In genomic region chr12:47155457-47156166, GRCh38 we compare ENCODE assay signal across 13 cellular contexts.
A peak's percentile ranks its signal among the peaks of the same experiment; 100 is the strongest.
DNase-seq lines count a peak whose midpoint lies in the region; ATAC-seq and TF ChIP-seq lines count a peak whose summit lies in the region.
"Had no signal": no experiment of that assay in that cellular context is flagged by ENCODE, and none has a peak within 500 bp of the region (broad histone marks: within the 10 kb centered on the region; RNA-seq: fewer than 3 reads in every experiment).

No MANE protein-coding gene starts in this region.

- H3K27ac ChIP-seq in PC-9 = peak overlapping the region; percentile 25; the same call in 1 of the 2 replicates

- no peak for ATAC-seq in GM21526 (IDR thresholded peaks at IDR 0.05; ENCODE audit: low FRiP score, unreplicated experiment)
- no peak for ATAC-seq in GM18873 (IDR thresholded peaks at IDR 0.05; ENCODE audit: low FRiP score, unreplicated experiment)
- ATAC-seq: HepG2 had no signal

- H3K27me3 Mint-ChIP-seq in activated T-cell treated with anti-CD3 and anti-CD28 coated beads, Interleukin-2, amount 50 U/mL, for 24 hours = no peaks in the 10 kb centered on the region
- H3K27me3 Mint-ChIP-seq: B cell had no signal

- H3K27me3 ChIP-seq in PC-9 (ENCODE audit: insufficient read depth, low read depth) = no peaks in the 10 kb centered on the region
- no peaks in the 10 kb centered on the region for H3K27me3 ChIP-seq in skeletal muscle satellite cell (ENCODE audit: control insufficient read depth, insufficient read depth, low read length)

- no peaks in the 10 kb centered on the region for H3F3A ChIP-seq in PC-9 (ENCODE audit: insufficient read depth, low read depth)

- H3K4me3 ChIP-seq in PC-9 = no peak overlapping the region
- no peak overlapping the region for H3K4me3 ChIP-seq in skeletal muscle satellite cell (ENCODE audit: low read length)

- no peak overlapping the region for H2AFZ ChIP-seq in PC-9

- H4K20me1 ChIP-seq in PC-9 (ENCODE audit: insufficient read depth) = no peaks in the 10 kb centered on the region

- POLR2A ChIA-PET in PC-9 (lab: Charles Lee; ENCODE audit: unreplicated experiment) = interaction anchor here (0.7 kb wide), 1 partner anchor 251 kb away, joined by 4 read pairs; no protein-coding TSS in a partner anchor

- H3K4me1 Mint-ChIP-seq in activated T-cell treated with anti-CD3 and anti-CD28 coated beads, Interleukin-2, amount 50 U/mL, for 24 hours (ENCODE audit: low read depth) = peaks cover 44% of the 10 kb centered on the region

- H3K79me2 ChIP-seq in PC-9 (ENCODE audit: low read depth) = no peaks in the 10 kb centered on the region

- H3K9ac ChIP-seq in skeletal muscle satellite cell (ENCODE audit: low read depth, low read length) = peak overlapping the region; percentile 16

- H3K36me3 Mint-ChIP-seq in activated T-cell treated with anti-CD3 and anti-CD28 coated beads, Interleukin-2, amount 50 U/mL, for 24 hours (ENCODE audit: low read depth) = peaks cover 22% of the 10 kb centered on the region

- H3K4me1 ChIP-seq in PC-9 (replicated peaks; ENCODE audit: insufficient read depth) (peaks cover 12% of the 10 kb centered on the region), skeletal muscle satellite cell (ENCODE audit: control insufficient read depth, insufficient read depth, low read length) (peaks cover 8% of the 10 kb centered on the region)

- DNase-seq in activated T-cell treated with anti-CD3 and anti-CD28 coated beads, Interleukin-2, amount 50 U/mL, for 24 hours = no peak
- DNase-seq in activated T-cell treated with anti-CD3 and anti-CD28 coated beads, Interleukin-2, amount 50 U/mL, for 1 hour = no peak
- DNase-seq in PC-9 (no peak), fibroblast of gingiva (ENCODE audit: low read depth) (peak; percentile 8), NOMO-1 treated with dmso at 0.1 percent for 144 hours (lab: John Stamatoyannopoulos, UW; ENCODE audit: unreplicated experiment) (no peak)
- DNase-seq: activated naive CD4-positive, alpha-beta T cell; NCI-H526 treated with DMSO at 0.1 percent for 48 hours; small intestine had no signal

- intact Hi-C loops in PC-9 (cut with micrococcal nuclease; ENCODE audit: unreplicated experiment) = no loop called here

- H3K9me3 Mint-ChIP-seq in activated T-cell treated with anti-CD3 and anti-CD28 coated beads, Interleukin-2, amount 50 U/mL, for 24 hours = peaks cover 14% of the 10 kb centered on the region

- TF ChIP-seq CTCF in PC-9 (conservative IDR thresholded peaks at IDR 0.05) = no peak

- no peak overlapping the region for H3K4me3 Mint-ChIP-seq in activated T-cell treated with anti-CD3 and anti-CD28 coated beads, Interleukin-2, amount 50 U/mL, for 24 hours
- H3K4me3 Mint-ChIP-seq: B cell had no signal

- H3K4me2 ChIP-seq in PC-9 = no peak overlapping the region
- no peak overlapping the region for H3K4me2 ChIP-seq in skeletal muscle satellite cell (ENCODE audit: low read length)

- BruUV-seq in PC-9 (replicated peaks; lab: Mats Ljungman, UMichigan) = no TSS peak

- CTCF ChIA-PET in PC-9 (lab: Charles Lee) = no interaction called here

- no peaks in the 10 kb centered on the region for H3K36me3 ChIP-seq in PC-9 (ENCODE audit: low read depth)
- H3K36me3 ChIP-seq in skeletal muscle satellite cell (ENCODE audit: insufficient read depth, low read length) = no peaks in the 10 kb centered on the region

- no peaks in the 10 kb centered on the region for H3K9me2 ChIP-seq in PC-9 (ENCODE audit: insufficient read depth)

- H3K27ac Mint-ChIP-seq in activated T-cell treated with anti-CD3 and anti-CD28 coated beads, Interleukin-2, amount 50 U/mL, for 24 hours = peak overlapping the region; percentile 31

- no peaks in the 10 kb centered on the region; the same call in none of the 2 replicates for H3K9me3 ChIP-seq in PC-9 (ENCODE audit: insufficient read depth, low read depth)
- no peaks in the 10 kb centered on the region for H3K9me3 ChIP-seq in skeletal muscle satellite cell (replicated peaks; ENCODE audit: low read length)
